Comparison of ENCODE assay signal across 16 cellular contexts in genomic region chr12:112308652-112309051, GRCh38.
DNase-seq lines count a peak whose midpoint lies in the region; ATAC-seq and TF ChIP-seq lines count a peak whose summit lies in the region.
"Had no signal": no experiment of that assay in that cellular context is flagged by ENCODE, and none has a peak within 500 bp of the region (broad histone marks: within the 10 kb centered on the region; RNA-seq: fewer than 3 reads in every experiment).

No MANE protein-coding gene starts in this region.

- H3K4me2 ChIP-seq in GM23338 = no peak overlapping the region
- H3K4me2 ChIP-seq in trophoblast cell (ENCODE audit: low read length) = no peak overlapping the region

- ATAC-seq in GM23338 (no peak), GM21825 (IDR thresholded peaks at IDR 0.05; ENCODE audit: unreplicated experiment) (no peak), HG02798 (IDR thresholded peaks at IDR 0.05; ENCODE audit: poor library complexity, unreplicated experiment) (no peak), HG03039 (IDR thresholded peaks at IDR 0.05; ENCODE audit: unreplicated experiment) (no peak)

- no peaks in the 10 kb centered on the region for H4K20me1 ChIP-seq in GM23338 (replicated peaks; ENCODE audit: insufficient read depth)

- no peaks in the 10 kb centered on the region for H3K4me1 Mint-ChIP-seq in GM23338

- H3F3A ChIP-seq in GM23338 (replicated peaks; ENCODE audit: low read depth) = no peaks in the 10 kb centered on the region

- H3K9ac ChIP-seq in trophoblast cell (ENCODE audit: low read length) = peak overlapping the region; percentile 58

- H3K27ac Mint-ChIP-seq in GM23338 = peak overlapping the region; percentile 26; the same call in 1 of the 2 replicates

- H3K4me1 ChIP-seq in GM23338 (ENCODE audit: insufficient read depth) (0 out of 2 replicates have a peak, but pooled peaks cover 8% of the 10 kb centered on the region), trophoblast cell (ENCODE audit: control insufficient read depth in 1 of 2, insufficient read depth in 2 of 2, low read length in 2 of 2) (no peaks in the 10 kb centered on the region)

- no peak overlapping the region for H3K14ac ChIP-seq in trophoblast cell (ENCODE audit: low read length)

- no peak overlapping the region for H2BK120ac ChIP-seq in trophoblast cell (ENCODE audit: insufficient read depth, low read length, poor library complexity)

- no peak overlapping the region for H4K8ac ChIP-seq in trophoblast cell (ENCODE audit: low read depth, low read length)

- H3K9me3 ChIP-seq in trophoblast cell (ENCODE audit: insufficient read depth, low read depth, low read length) = no peaks in the 10 kb centered on the region
- H3K9me3 ChIP-seq: MG63 had no signal

- no peaks in the 10 kb centered on the region for H3K27me3 ChIP-seq in GM23338 (ENCODE audit: insufficient read depth)
- no peaks in the 10 kb centered on the region for H3K27me3 ChIP-seq in trophoblast cell (ENCODE audit: insufficient read depth, low read length)
- H3K27me3 ChIP-seq: MG63 had no signal

- H3K79me1 ChIP-seq in trophoblast cell (ENCODE audit: low read length) = no peaks in the 10 kb centered on the region

- TF ChIP-seq CTCF in GM23338 (conservative IDR thresholded peaks at IDR 0.05; ENCODE audit: low read depth in 2 of 2) = no peak

- DNase-seq in GM23338 (ENCODE audit: low spot score) (no peak), astrocyte of the hippocampus (ENCODE audit: low read depth, low spot score) (peak; percentile 16), kidney glomerular epithelial cell (lab: John Stamatoyannopoulos, UW) (peak; percentile 19), trophoblast cell (no peak), NCI-H2171 (lab: John Stamatoyannopoulos, UW) (no peak)
- DNase-seq: Kasumi-1, MG63, NCI-H1048, NCI-H1436, NCI-H2029, NCI-H526, Right ventricle myocardium superior had no signal

- H3K27ac ChIP-seq in GM23338 (ENCODE audit: low read depth) (0 out of 2 replicates have a peak overlapping the region, but pooled peaks have one; percentile 16), trophoblast cell (ENCODE audit: low read depth, low read length) (no peak overlapping the region)
- H3K27ac ChIP-seq: HL-60 had no signal

- no peaks in the 10 kb centered on the region for H3K9me2 ChIP-seq in GM23338 (ENCODE audit: insufficient read depth)

- H2BK12ac ChIP-seq in trophoblast cell (ENCODE audit: low read length) = no peak overlapping the region

- no peak overlapping the region for H3K23ac ChIP-seq in trophoblast cell (ENCODE audit: low read length)

- H2BK5ac ChIP-seq in trophoblast cell (ENCODE audit: low read depth, low read length, poor library complexity) = no peak overlapping the region

- H3K4me3 Mint-ChIP-seq in GM23338 = no peak overlapping the region

- H4K91ac ChIP-seq in trophoblast cell (ENCODE audit: low read depth, low read length) = no peak overlapping the region

- H3K27me3 Mint-ChIP-seq in GM23338 (ENCODE audit: insufficient read depth, low read depth, poor library complexity) = no peaks in the 10 kb centered on the region

- no peak overlapping the region for H4K12ac ChIP-seq in trophoblast cell (ENCODE audit: low read depth, low read length)

- H2AFZ ChIP-seq in GM23338 (no peak overlapping the region), trophoblast cell (ENCODE audit: insufficient read depth, low read length, poor library complexity) (no peak overlapping the region)

- no peaks in the 10 kb centered on the region for H3K79me2 ChIP-seq in GM23338 (replicated peaks; ENCODE audit: insufficient read depth)
- H3K79me2 ChIP-seq in trophoblast cell (ENCODE audit: control insufficient read depth, insufficient read depth, low read length, poor library complexity) = no peaks in the 10 kb centered on the region

- H3K9me3 Mint-ChIP-seq in GM23338 = no peaks in the 10 kb centered on the region

- H3K18ac ChIP-seq in trophoblast cell (ENCODE audit: low read length) = no peak overlapping the region

- H3K36me3 Mint-ChIP-seq in GM23338 (ENCODE audit: low read depth) = no peaks in the 10 kb centered on the region

- H3K4me3 ChIP-seq in GM23338 = no peak overlapping the region
- H3K4me3 ChIP-seq in trophoblast cell (ENCODE audit: low read depth, low read length) = no peak overlapping the region
- H3K4me3 ChIP-seq: MG63 had no signal

- WGBS in trophoblast cell (ENCODE audit: extremely low coverage, insufficient coverage, insufficient read length) = no CpG with 5 or more reads among the region's 6 CpGs

- no peak overlapping the region for H2AK5ac ChIP-seq in trophoblast cell (ENCODE audit: low read length)

- peaks cover 8% of the 10 kb centered on the region; the same call in 1 of the 2 replicates for H3K36me3 ChIP-seq in GM23338 (ENCODE audit: insufficient read depth)
- peaks cover 4% of the 10 kb centered on the region in 2 experiments for H3K36me3 ChIP-seq in trophoblast cell (ENCODE audit: control insufficient read depth in 1 of 2, insufficient read depth in 2 of 2, low read length in 2 of 2)

- H3K4ac ChIP-seq in trophoblast cell (ENCODE audit: low read depth, low read length) = no peak overlapping the region

TF ChIP-seq in GM23338, 12 proteins besides CTCF, POLR2A, EP300 and RAD21 (continues in another document):
- no peak for TF ChIP-seq JUNB (IDR thresholded peaks at IDR 0.05; ENCODE audit: unreplicated experiment)
- TF ChIP-seq ETS1 (IDR thresholded peaks at IDR 0.05) = no peak
- TF ChIP-seq CREB1 (CRISPR knock-in tag; IDR thresholded peaks at IDR 0.05; ENCODE audit: low read depth) = no peak
- no peak for TF ChIP-seq ZNF462 (CRISPR knock-in tag; IDR thresholded peaks at IDR 0.05)
- TF ChIP-seq ZNF331 (CRISPR knock-in tag; IDR thresholded peaks at IDR 0.05; ENCODE audit: low read depth) = no peak
- no peak for TF ChIP-seq POLR2AphosphoS5 (IDR thresholded peaks at IDR 0.05; ENCODE audit: low read depth)
- TF ChIP-seq EZH2 (IDR thresholded peaks at IDR 0.05; ENCODE audit: low read depth, unreplicated experiment) = no peak
- TF ChIP-seq ZNF114 (CRISPR knock-in tag; IDR thresholded peaks at IDR 0.05) = no peak

Comparison
In these comparisons a context has a peak if more than half of its experiments do, and no peak if none do; other contexts are left out.
1. DNase-seq: peak in astrocyte of the hippocampus (single experiment) and kidney glomerular epithelial cell (single experiment); none in GM23338 (single experiment), trophoblast cell (0 of 2) and NCI-H2171 (single experiment).